In the genomic region with DNA sequence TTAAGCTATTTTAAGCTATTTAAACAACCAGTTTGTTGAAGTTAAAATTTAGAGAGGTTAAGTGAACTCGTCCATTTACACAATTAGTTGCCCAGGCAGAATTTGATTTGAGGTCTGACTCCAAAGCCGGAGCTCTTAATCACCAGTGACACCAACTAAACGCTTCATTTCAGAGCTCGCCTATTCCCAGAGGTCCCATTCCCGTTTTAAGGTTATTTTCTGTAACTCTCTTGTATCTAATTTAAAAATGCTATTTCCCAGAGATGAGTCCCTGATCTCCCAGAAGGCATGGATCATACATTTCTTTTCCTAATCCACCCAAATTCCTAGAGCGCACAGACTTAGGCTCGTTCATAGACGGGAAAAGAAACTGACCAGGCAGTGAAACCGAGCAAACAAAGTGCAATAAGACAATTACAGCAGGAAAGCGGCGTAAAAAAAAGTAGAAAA, we compare ENCODE assay signal across 8 cellular contexts. TPM values are rescaled to one million over a fixed set of nuclear protein-coding genes. Genes with fewer than 3 reads are reported as not detected.
A peak's percentile ranks its signal among the peaks of the same experiment; 100 is the strongest.
DNase-seq lines count a peak whose midpoint lies in the region; ATAC-seq, FAIRE-seq and TF ChIP-seq lines count a peak whose summit lies in the region.

No MANE protein-coding gene starts in this region.

- H3K27me3 ChIP-seq in astrocyte (ENCODE audit: insufficient read depth, low read length) (peaks cover 8% of the 10 kb centered on the region), thoracic aorta (replicated peaks; ENCODE audit: insufficient read depth) (no peaks in the 10 kb centered on the region)

- H3K4me3 ChIP-seq in astrocyte (ENCODE audit: insufficient read depth, low read depth, low read length) (peak overlapping the region; percentile 65), thoracic aorta (peak overlapping the region; percentile 78)

- no peak for DNase-seq in activated CD4-positive, alpha-beta T cell treated with anti-CD3 and anti-CD28 coated beads, Interleukin-2, amount 10 ng/mL, durations not matched to agents 24 days and 14 days
- DNase-seq in activated CD4-positive, alpha-beta T cell treated with anti-CD3 and anti-CD28 coated beads, Interleukin-2, amount 50 U/mL, for 48 hours = no peak
- no peak for DNase-seq in astrocyte (ENCODE audit: low read depth)
- DNase-seq in left colon = no peak
- no peak for DNase-seq in thoracic aorta (ENCODE audit: low spot score)
- DNase-seq in G401 (ENCODE audit: low spot score) = no peak
- DNase-seq in NCI-H526 treated with DMSO at 0.1 percent for 48 hours (lab: John Stamatoyannopoulos, UW) = no peak

- ATAC-seq in left colon (peak; percentile 8), thoracic aorta (ENCODE audit: insufficient number of reproducible peaks, low FRiP score, low read depth) (no peak), HG03097 (IDR thresholded peaks at IDR 0.05; ENCODE audit: low FRiP score, unreplicated experiment) (no peak)

- no peak overlapping the region for H3K27ac ChIP-seq in astrocyte (ENCODE audit: low read depth, low read length)
- no peak overlapping the region for H3K27ac ChIP-seq in thoracic aorta

- in situ Hi-C loops in G401 (cut with HindIII; ENCODE audit: low sequenced_read_pairs) = no loop called here

- H4K20me1 ChIP-seq in astrocyte (ENCODE audit: insufficient read depth, low read length) = no peaks in the 10 kb centered on the region

- H3K4me1 ChIP-seq in astrocyte (ENCODE audit: insufficient read depth, low read length) (no peaks in the 10 kb centered on the region), thoracic aorta (ENCODE audit: control insufficient read depth in 1 of 2, low read depth in 2 of 2) (peaks cover 0 to 10% of the 10 kb centered on the region in 2 donors)

- TF ChIP-seq CTCF in astrocyte (IDR thresholded peaks at IDR 0.05; ENCODE audit: insufficient read depth, low read depth, low read length) (no peak), thoracic aorta (IDR thresholded peaks at IDR 0.05) (no peak)

- H3K36me3 ChIP-seq in astrocyte (ENCODE audit: insufficient read depth, low read length) = no peaks in the 10 kb centered on the region
- H3K36me3 ChIP-seq in thoracic aorta = no peaks in the 10 kb centered on the region

- FAIRE-seq in astrocyte (lab: Jason Lieb, UNC) = no peak

- peak overlapping the region; percentile 89 for H3K4me3 Mint-ChIP-seq in activated CD4-positive, alpha-beta T cell treated with anti-CD3 and anti-CD28 coated beads, Interleukin-2, amount 10 ng/mL, durations not matched to agents 24 days and 14 days
- H3K4me3 Mint-ChIP-seq in astrocyte (ENCODE audit: unreplicated experiment) = peak overlapping the region; percentile 92

- H3K9ac ChIP-seq in astrocyte (ENCODE audit: low read length) = peak overlapping the region; percentile 70

- peaks cover under 1% of the 10 kb centered on the region for H3K27me3 Mint-ChIP-seq in activated CD4-positive, alpha-beta T cell treated with anti-CD3 and anti-CD28 coated beads, Interleukin-2, amount 10 ng/mL, durations not matched to agents 24 days and 14 days
- peaks cover 5% of the 10 kb centered on the region for H3K27me3 Mint-ChIP-seq in astrocyte (ENCODE audit: low read depth, unreplicated experiment)

- H3K9me3 ChIP-seq in astrocyte (ENCODE audit: insufficient read depth, low read depth, low read length) (no peaks in the 10 kb centered on the region), thoracic aorta (no peaks in the 10 kb centered on the region)

- peak overlapping the region; percentile 97 for H3K27ac Mint-ChIP-seq in activated CD4-positive, alpha-beta T cell treated with anti-CD3 and anti-CD28 coated beads, Interleukin-2, amount 10 ng/mL, durations not matched to agents 24 days and 14 days
- peak overlapping the region; percentile 81 for H3K27ac Mint-ChIP-seq in astrocyte (ENCODE audit: unreplicated experiment)

- no peaks in the 10 kb centered on the region for H3K79me2 ChIP-seq in astrocyte (ENCODE audit: insufficient read depth, low read length)

- peaks cover 1% of the 10 kb centered on the region for H3K9me3 Mint-ChIP-seq in activated CD4-positive, alpha-beta T cell treated with anti-CD3 and anti-CD28 coated beads, Interleukin-2, amount 10 ng/mL, durations not matched to agents 24 days and 14 days
- H3K9me3 Mint-ChIP-seq in astrocyte (ENCODE audit: unreplicated experiment) = no peaks in the 10 kb centered on the region

- intact Hi-C loops in activated CD4-positive, alpha-beta T cell treated with anti-CD3 and anti-CD28 coated beads, Interleukin-2, amount 10 ng/mL, durations not matched to agents 24 days and 14 days (cut with micrococcal nuclease) = loop anchor here (5.0 to 10.0 kb wide), 3 partner anchors 57 to 1426 kb away; no protein-coding TSS in a partner anchor
- intact Hi-C loops in left colon (cut with DNase I, micrococcal nuclease) = no loop called here

- peaks cover 21% of the 10 kb centered on the region for H3K36me3 Mint-ChIP-seq in activated CD4-positive, alpha-beta T cell treated with anti-CD3 and anti-CD28 coated beads, Interleukin-2, amount 10 ng/mL, durations not matched to agents 24 days and 14 days (ENCODE audit: low read depth)
- no peaks in the 10 kb centered on the region for H3K36me3 Mint-ChIP-seq in astrocyte (ENCODE audit: low read depth, unreplicated experiment)

- H3K4me2 ChIP-seq in astrocyte (ENCODE audit: low read length) = peak overlapping the region; percentile 92

- H2AFZ ChIP-seq in astrocyte (ENCODE audit: low read depth, low read length) = peak overlapping the region; percentile 96

- peaks cover 65% of the 10 kb centered on the region for H3K4me1 Mint-ChIP-seq in activated CD4-positive, alpha-beta T cell treated with anti-CD3 and anti-CD28 coated beads, Interleukin-2, amount 10 ng/mL, durations not matched to agents 24 days and 14 days
- peaks cover 22% of the 10 kb centered on the region for H3K4me1 Mint-ChIP-seq in astrocyte (ENCODE audit: low read depth, unreplicated experiment)

RNA-seq across cellular contexts. Expression of a gene that starts 0.9 kb away (rescaled TPM):
- 49.8 and 58.9 TPM in 2 replicates for total RNA-seq in activated CD4-positive, alpha-beta T cell treated with anti-CD3 and anti-CD28 coated beads, Interleukin-2, amount 10 ng/mL, durations not matched to agents 24 days and 14 days
- total RNA-seq in astrocyte = 2.6 and 4.5 TPM in 2 replicates
- 100 to 1,000 TPM in 1 of 2 donors, 10 to 100 TPM in 1; 64.8 to 103 TPM for total RNA-seq in left colon
- total RNA-seq in thoracic aorta = 10 to 100 TPM; 15.7 to 16.6 TPM
- not detected in 2 replicates for total RNA-seq in G401 (2014; rRNA removed; shearing (Covaris generic))
